Comparison of ENCODE assay signal across 8 cellular contexts in the genomic region with DNA sequence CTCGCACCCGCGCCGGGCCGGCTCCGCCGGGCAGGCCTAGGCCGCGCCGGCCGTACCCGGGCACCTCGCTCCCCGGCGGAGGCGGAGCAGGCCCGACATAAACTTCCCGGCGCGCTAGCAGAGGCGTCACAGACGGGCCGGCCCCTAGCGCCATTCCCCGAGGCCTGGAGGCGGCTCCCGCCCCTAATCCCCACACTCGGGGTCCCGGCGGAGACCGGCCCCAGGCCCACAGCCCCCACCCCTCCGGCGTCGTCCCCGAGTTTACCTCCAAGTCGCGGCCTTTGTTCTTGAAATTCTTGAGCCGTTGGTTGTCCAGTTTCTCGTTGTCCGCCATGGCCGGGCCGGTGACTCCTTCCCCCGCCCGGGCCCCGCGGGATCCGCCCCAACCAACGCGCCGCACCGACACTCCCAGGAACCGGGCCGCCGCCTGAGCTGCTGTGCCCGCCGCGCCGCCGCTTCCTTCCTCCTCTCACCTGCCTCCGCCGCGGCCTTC. TPM values are rescaled to one million over a fixed set of nuclear protein-coding genes. Genes with fewer than 3 reads are reported as not detected.
DNase-seq lines count a peak whose midpoint lies in the region; ATAC-seq, FAIRE-seq and TF ChIP-seq lines count a peak whose summit lies in the region.

No MANE protein-coding gene starts in this region.

- H3K27me3 ChIP-seq in HUES6 (ENCODE audit: control insufficient read depth, insufficient read depth, low read length) (no peaks in the 10 kb centered on the region), bronchial epithelial cell (ENCODE audit: control insufficient read depth, insufficient read depth, low read length) (no peaks in the 10 kb centered on the region)

- POLR2A ChIA-PET in GM10248 (lab: Yijun Ruan, JAX): no interaction called here

- H3K4me3 ChIP-seq in HUES6 (ENCODE audit: low read depth, low read length) (peak overlapping the region; percentile 80), bronchial epithelial cell (ENCODE audit: low read depth, low read length) (peak overlapping the region; percentile 89)

- DNase-seq in GM10248 (ENCODE audit: extremely low spot score): peak; percentile 71
- DNase-seq in T-helper 2 cell: peak; percentile 40 to 78 (median 58)
- DNase-seq in bronchial epithelial cell (ENCODE audit: low read depth): peak; percentile 29
- peak; percentile 25 for DNase-seq in kidney glomerular epithelial cell (lab: John Stamatoyannopoulos, UW)
- peak; percentile 67 for DNase-seq in stimulated activated CD4-positive, alpha-beta T cell treated with anti-CD3 and anti-CD28 coated beads, Interleukin-4, amount 100 ng/mL, for 1 hour
- DNase-seq in cortex of kidney (lab: John Stamatoyannopoulos, UW): no peak

- FAIRE-seq in bronchial epithelial cell (lab: Jason Lieb, UNC): no peak

- CTCF ChIA-PET in GM10248 (lab: Yijun Ruan, JAX): interaction anchor here (1.1 kb wide), 1 partner anchor 8 kb away, joined by 3 read pairs; no protein-coding TSS in a partner anchor

- H3K4me1 ChIP-seq in HUES6 (ENCODE audit: control insufficient read depth, insufficient read depth, low read length): no peaks in the 10 kb centered on the region; the same call in 1 of the 2 replicates

- H3K36me3 ChIP-seq in HUES6 (ENCODE audit: control insufficient read depth, insufficient read depth, low read length) (peaks cover 32% of the 10 kb centered on the region), bronchial epithelial cell (ENCODE audit: control insufficient read depth, insufficient read depth, low read length) (peaks cover 3% of the 10 kb centered on the region)

- peak overlapping the region; percentile 69 for H3K9ac ChIP-seq in HUES6 (ENCODE audit: low read length)

- TF ChIP-seq CTCF in GM10248 (IDR thresholded peaks at IDR 0.05; ENCODE audit: control extremely low read depth, extremely low read depth, low read depth, missing control alignments): no peak
- TF ChIP-seq CTCF in bronchial epithelial cell (IDR thresholded peaks at IDR 0.05; ENCODE audit: insufficient read depth, low read length, severe bottlenecking): no peak

- peak; percentile 45 for ATAC-seq in GM21529 (IDR thresholded peaks at IDR 0.05; ENCODE audit: unreplicated experiment)

- H3K9me3 ChIP-seq in HUES6 (ENCODE audit: control insufficient read depth, insufficient read depth, low read depth, low read length): peaks cover 10% of the 10 kb centered on the region

- peak overlapping the region; percentile 92 for H3K27ac ChIP-seq in HUES6 (ENCODE audit: low read depth, low read length)

RNA-seq across cellular contexts. Expression of gene KPNA4, which starts 0.4 kb away (rescaled TPM):
- 39.5 and 51.7 TPM in 2 replicates for total RNA-seq in bronchial epithelial cell
